In the genomic region with DNA sequence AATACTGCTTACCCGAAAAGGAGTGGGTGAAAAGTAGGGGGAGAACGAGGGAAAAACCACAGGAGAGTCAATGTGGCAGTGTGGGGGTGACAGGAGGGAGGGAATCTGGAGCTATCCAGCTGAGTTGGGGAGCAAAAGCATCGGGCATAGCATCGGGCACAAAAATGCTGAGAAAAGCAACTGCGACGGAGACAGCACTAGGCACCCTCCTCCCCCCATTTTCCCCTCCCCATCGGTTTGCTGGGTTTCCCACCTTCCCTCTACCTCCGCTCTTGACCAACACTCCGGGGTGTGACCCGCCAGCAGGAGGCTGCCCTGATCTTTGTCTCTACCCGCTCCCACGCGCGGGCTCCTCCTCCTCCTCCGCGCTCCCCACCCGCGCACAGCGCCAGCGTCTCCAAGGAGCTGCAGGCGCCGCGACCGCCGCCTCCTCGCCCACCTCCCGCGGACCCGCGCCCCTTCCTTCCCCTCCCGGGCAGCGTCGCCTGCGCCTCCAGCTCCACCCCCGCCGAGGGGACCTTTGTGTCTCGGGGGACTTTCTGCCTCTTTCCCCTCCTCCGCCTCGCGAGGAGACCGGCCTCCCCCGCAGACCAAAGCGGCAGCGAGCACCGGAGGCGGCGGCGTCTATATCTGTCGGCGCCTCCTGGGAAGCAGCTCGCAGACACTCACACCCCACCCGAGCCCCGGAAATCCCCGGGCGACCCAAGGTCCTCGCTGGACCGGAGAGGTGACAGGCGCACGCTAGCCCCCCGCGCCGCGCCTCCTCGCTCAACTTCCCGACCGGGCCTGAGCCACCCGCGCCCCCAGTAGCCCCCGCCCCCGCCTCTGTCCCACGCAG, we compare ENCODE assay signal across 8 cellular contexts. TPM values are rescaled to one million over a fixed set of nuclear protein-coding genes. Genes with fewer than 3 reads are reported as not detected.
A peak's percentile ranks its signal among the peaks of the same experiment; 100 is the strongest.
DNase-seq lines count a peak whose midpoint lies in the region; ATAC-seq, FAIRE-seq and TF ChIP-seq lines count a peak whose summit lies in the region.

No MANE protein-coding gene starts in this region.

- intact Hi-C loops in activated CD4-positive, alpha-beta T cell treated with anti-CD3 and anti-CD28 coated beads, Interleukin-2, amount 10 ng/mL, durations not matched to agents 24 days and 14 days (cut with micrococcal nuclease) = loop anchor here (2.0 kb wide), 3 partner anchors 20 to 204 kb away; partner anchors contain the start of gene ELK3
- intact Hi-C loops in HepG2 (cut with micrococcal nuclease; ENCODE audit: unreplicated experiment) = loop anchor here (5.0 kb wide), 1 partner anchor 62 kb away; no protein-coding TSS in a partner anchor

- peak overlapping the region; percentile 79 for H3K4me2 ChIP-seq in HepG2 (ENCODE audit: low read depth, low read length)

- POLR2A ChIA-PET in HepG2 (lab: Yijun Ruan, JAX) = interaction anchor here (0.9 to 1.7 kb wide), 3 partner anchors 127 to 364 kb away, joined by 3 to 4 read pairs (median 4); partner anchors contain the start of gene LTA4H

- H4K20me1 ChIP-seq in HepG2 (ENCODE audit: insufficient read depth, low read length) = peaks cover 33% of the 10 kb centered on the region

- no peak for TF ChIP-seq RAD21 in HepG2 (CRISPR knock-in tag; IDR thresholded peaks at IDR 0.05)

- peak overlapping the region; percentile 98 for H3K27ac ChIP-seq in HepG2 (ENCODE audit: extremely low read length, insufficient read depth, low read length)

- in situ Hi-C loops in HepG2 (cut with HindIII; ENCODE audit: extremely low pct_ligation_motif_present, low pct_unique_long_range_greater_than_20kb) = no loop called here

- peak; percentile 21; the same call in 1 of the 2 replicates for TF ChIP-seq CTCF in HepG2 (CRISPR knock-in tag; IDR thresholded peaks at IDR 0.05)

- peak overlapping the region; percentile 89 for H3K9ac ChIP-seq in HepG2 (ENCODE audit: insufficient read depth, low read depth, low read length)

- no peak for FAIRE-seq in HepG2 (lab: Jason Lieb, UNC)

- peaks cover 0 to 3% of the 10 kb centered on the region in 2 experiments; a peak in 1 of 5 replicates for H3K27me3 ChIP-seq in HepG2 (ENCODE audit: control insufficient read depth in 1 of 2, insufficient read depth in 2 of 2, low read length in 2 of 2)

- peak; percentile 39 for ATAC-seq in HG02610 (IDR thresholded peaks at IDR 0.05; ENCODE audit: unreplicated experiment)
- ATAC-seq in HepG2 = peak; percentile 60

- WGBS in HepG2 (ENCODE audit: low lambda C conversion rate) = 1% methylated on average over 41 of the region's 71 CpGs

- no peaks in the 10 kb centered on the region for H3K9me3 Mint-ChIP-seq in activated CD4-positive, alpha-beta T cell treated with anti-CD3 and anti-CD28 coated beads, Interleukin-2, amount 10 ng/mL, durations not matched to agents 24 days and 14 days

- peak overlapping the region; percentile 92 for H3K4me3 Mint-ChIP-seq in activated CD4-positive, alpha-beta T cell treated with anti-CD3 and anti-CD28 coated beads, Interleukin-2, amount 10 ng/mL, durations not matched to agents 24 days and 14 days

- peak overlapping the region; percentile 77 to 89 (median 83) for H3K4me3 ChIP-seq in HepG2 (replicated peaks in 1 of 3; ENCODE audit: insufficient read depth in 1 of 3, low read depth in 2 of 3, low read length in 3 of 3)

- peak; percentile 38 to 39; a peak in 2 of 4 replicates for TF ChIP-seq POLR2A in HepG2 (IDR thresholded peaks at IDR 0.05; ENCODE audit: insufficient read depth in 1 of 2, low read depth in 2 of 2, low read length in 2 of 2)

- no peak overlapping the region for H2AFZ ChIP-seq in HepG2 (ENCODE audit: low read length)

- peak overlapping the region; percentile 97 for H3K27ac Mint-ChIP-seq in activated CD4-positive, alpha-beta T cell treated with anti-CD3 and anti-CD28 coated beads, Interleukin-2, amount 10 ng/mL, durations not matched to agents 24 days and 14 days

- H3K27me3 Mint-ChIP-seq in activated CD4-positive, alpha-beta T cell treated with anti-CD3 and anti-CD28 coated beads, Interleukin-2, amount 10 ng/mL, durations not matched to agents 24 days and 14 days = no peaks in the 10 kb centered on the region

- H3K9me3 ChIP-seq in HepG2 (ENCODE audit: low read length) = no peaks in the 10 kb centered on the region

- peaks cover 31% of the 10 kb centered on the region for H3K4me1 ChIP-seq in HepG2 (ENCODE audit: insufficient read depth, low read length)

- CTCF ChIA-PET in HepG2 (lab: Yijun Ruan, JAX; ENCODE audit: low intra/inter-chr PET ratio, low total read pairs) = no interaction called here

- H3K4me1 Mint-ChIP-seq in activated CD4-positive, alpha-beta T cell treated with anti-CD3 and anti-CD28 coated beads, Interleukin-2, amount 10 ng/mL, durations not matched to agents 24 days and 14 days = peaks cover 46% of the 10 kb centered on the region

- no TSS peak for BruUV-seq in HepG2 (replicated peaks; lab: Mats Ljungman, UMichigan)

- peaks cover 49% of the 10 kb centered on the region for H3K79me2 ChIP-seq in HepG2 (ENCODE audit: insufficient read depth, low read length)

- H3K36me3 ChIP-seq in HepG2 (replicated peaks in 1 of 2; ENCODE audit: control insufficient read depth in 1 of 2, insufficient read depth in 2 of 2, low read length in 2 of 2) = no peaks in the 10 kb centered on the region

- peaks cover 2% of the 10 kb centered on the region for H3K36me3 Mint-ChIP-seq in activated CD4-positive, alpha-beta T cell treated with anti-CD3 and anti-CD28 coated beads, Interleukin-2, amount 10 ng/mL, durations not matched to agents 24 days and 14 days (ENCODE audit: low read depth)

- TF ChIP-seq EP300 in HepG2 (IDR thresholded peaks at IDR 0.05; ENCODE audit: low read depth in 2 of 2, low read length in 2 of 2) = no peak
- no peak for TF ChIP-seq EP300 in HepG2 (CRISPR knock-in tag; IDR thresholded peaks at IDR 0.05; ENCODE audit: borderline replicate concordance)

- DNase-seq in NCI-H2081 (lab: John Stamatoyannopoulos, UW) (peak; percentile 23 to 65), NCI-H2081 treated with DMSO at 0.1 percent for 48 hours (lab: John Stamatoyannopoulos, UW) (no peak), NCI-H1105 (lab: John Stamatoyannopoulos, UW) (peak; percentile 29), cortex of kidney (lab: John Stamatoyannopoulos, UW) (peak; percentile 34), HepG2 (ENCODE audit: low spot score) (peak; percentile 10)
- DNase-seq in activated CD4-positive, alpha-beta T cell treated with anti-CD3 and anti-CD28 coated beads, Interleukin-2, amount 10 ng/mL, durations not matched to agents 24 days and 14 days = peak; percentile 91
- DNase-seq in stimulated activated CD4-positive, alpha-beta T cell treated with anti-CD3 and anti-CD28 coated beads, Interleukin-4, amount 100 ng/mL, for 48 hours (ENCODE audit: low read depth in 2 of 2) = peak; percentile 56 to 61

TF ChIP-seq in HepG2, 621 proteins besides CTCF, POLR2A, EP300 and RAD21 (continues in another document):
- no peak for TF ChIP-seq RORA (CRISPR knock-in tag; IDR thresholded peaks at IDR 0.05)
- TF ChIP-seq, protein P1, sequence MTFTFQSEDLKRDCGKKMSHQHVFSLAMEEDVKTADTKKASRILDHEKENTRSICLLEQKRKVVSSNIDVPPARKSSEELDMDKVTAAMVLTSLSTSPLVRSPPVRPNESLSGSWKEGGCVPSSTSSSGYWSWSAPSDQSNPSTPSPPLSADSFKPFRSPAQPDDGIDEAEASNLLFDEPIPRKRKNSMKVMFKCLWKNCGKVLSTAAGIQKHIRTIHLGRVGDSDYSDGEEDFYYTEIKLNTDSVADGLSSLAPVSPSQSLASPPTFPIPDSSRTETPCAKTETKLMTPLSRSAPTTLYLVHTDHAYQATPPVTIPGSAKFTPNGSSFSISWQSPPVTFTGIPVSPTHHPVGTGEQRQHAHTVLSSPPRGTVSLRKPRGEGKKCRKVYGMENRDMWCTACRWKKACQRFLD (CRISPR knock-in tag; IDR thresholded peaks at IDR 0.05; ENCODE audit: borderline replicate concordance) = no peak
- TF ChIP-seq GABPB1 (CRISPR knock-in tag; IDR thresholded peaks at IDR 0.05) = 0 out of 2 replicates have a peak, but pooled peaks have one; percentile 51
- TF ChIP-seq ATF2 (CRISPR knock-in tag; IDR thresholded peaks at IDR 0.05) = peak; percentile 12; the same call in 1 of the 2 replicates

RNA-seq across cellular contexts. Expression of gene CDK17, which starts 0.9 kb away (rescaled TPM):
- total RNA-seq in activated CD4-positive, alpha-beta T cell treated with anti-CD3 and anti-CD28 coated beads, Interleukin-2, amount 10 ng/mL, durations not matched to agents 24 days and 14 days = 28.0 and 30.5 TPM in 2 replicates
- 20.1 and 22.3 TPM in 2 replicates for total RNA-seq in HepG2 (2016; rRNA removed; fragmentation: Illumina TruSeq; extraction: Trizol)
- 12.4 and 17.6 TPM in 2 replicates for total RNA-seq in HepG2 (2016; cell fraction: cytosol; rRNA removed; fragmentation: Illumina TruSeq; extraction: Trizol; ENCODE audit: low read depth)
- total RNA-seq in HepG2 (2016; cell fraction: insoluble cytoplasmic fraction; rRNA removed; fragmentation: Illumina TruSeq; extraction: Trizol) = 21.4 and 21.8 TPM in 2 replicates
- total RNA-seq in HepG2 (2016; cell fraction: membrane; rRNA removed; fragmentation: Illumina TruSeq; extraction: Trizol) = 6.8 and 8.7 TPM in 2 replicates
- 33.8 and 35.2 TPM in 2 replicates for total RNA-seq in HepG2 (2016; cell fraction: nucleus; rRNA removed; fragmentation: Illumina TruSeq; extraction: Trizol)
- polyA plus RNA-seq in HepG2 (2011; rRNA removed) = 7.6 and 9.9 TPM in 2 replicates
- 3.7 and 6.4 TPM in 2 replicates for polyA plus RNA-seq in HepG2 (2011; cell fraction: cytosol; rRNA removed)
- polyA plus RNA-seq in HepG2 (2011; cell fraction: nucleus; rRNA removed) = 8.2 and 10.0 TPM in 2 replicates
- polyA plus RNA-seq in HepG2 (2012) = 9.6 and 11.9 TPM in 2 replicates
- 0.41 and 0.44 TPM in 2 replicates for polyA plus RNA-seq in HepG2 (2016; cell fraction: cytosol; fragmentation: Illumina TruSeq; extraction: Trizol; ENCODE audit: low read depth)
- 13.7 and 14.3 TPM in 2 replicates for polyA plus RNA-seq in HepG2 (2016; cell fraction: insoluble cytoplasmic fraction; fragmentation: Illumina TruSeq; extraction: Trizol; ENCODE audit: low read depth)
- polyA plus RNA-seq in HepG2 (2016; cell fraction: membrane; fragmentation: Illumina TruSeq; extraction: Trizol; ENCODE audit: low read depth) = 1.9 and 2.1 TPM in 2 replicates
- polyA plus RNA-seq in HepG2 (2016; cell fraction: nucleus; fragmentation: Illumina TruSeq; extraction: Trizol; ENCODE audit: insufficient read depth, low read depth) = 9.6 and 12.3 TPM in 2 replicates
- polyA minus RNA-seq in HepG2 (2011; rRNA and poly(A)+ RNA removed; ENCODE audit: low replicate concordance) = 36.0 and 45.8 TPM in 2 replicates
- 25.9 and 29.8 TPM in 2 replicates for polyA minus RNA-seq in HepG2 (2011; cell fraction: cytosol; rRNA and poly(A)+ RNA removed)
- 152 and 172 TPM in 2 replicates for polyA minus RNA-seq in HepG2 (2011; cell fraction: nucleus; rRNA and poly(A)+ RNA removed)
